Comparison of ENCODE assay signal across 18 cellular contexts in the genomic region with DNA sequence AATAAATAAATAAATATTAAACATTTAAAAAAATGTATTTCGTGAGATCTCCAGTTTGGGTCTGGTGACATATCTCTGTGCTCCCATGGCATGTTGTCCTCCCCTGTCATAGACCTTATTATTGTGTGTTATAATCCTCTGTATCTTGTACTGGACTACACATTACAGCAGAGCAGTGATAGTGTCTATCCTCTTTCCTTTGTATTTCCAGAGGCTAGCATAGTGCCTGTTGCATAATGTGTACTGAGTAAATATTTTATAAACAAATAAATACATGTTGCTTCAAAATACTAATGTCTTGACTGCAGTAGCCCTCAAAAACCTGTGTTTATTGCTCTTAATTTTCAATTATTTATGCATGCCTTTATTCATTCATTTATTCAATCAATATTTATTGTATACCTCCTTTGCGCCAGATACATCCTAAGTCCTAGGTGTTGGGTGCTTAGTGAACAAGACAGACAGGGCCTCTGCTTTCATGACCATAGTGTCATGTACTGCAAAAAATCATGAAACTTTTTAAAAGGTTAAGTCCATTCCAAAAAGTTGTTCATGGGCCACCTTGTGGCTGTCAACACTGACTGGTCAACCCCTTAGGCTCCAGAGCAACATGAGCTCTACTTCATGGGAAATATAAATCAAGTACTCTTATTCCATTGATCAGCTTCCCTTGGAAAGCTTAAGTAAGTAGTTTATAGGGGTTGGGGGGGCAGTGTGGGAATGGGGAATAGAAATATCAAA.
DNase-seq lines count a peak whose midpoint lies in the region; ATAC-seq and TF ChIP-seq lines count a peak whose summit lies in the region.
"Had no signal": no experiment of that assay in that cellular context is flagged by ENCODE, and none has a peak within 500 bp of the region (broad histone marks: within the 10 kb centered on the region; RNA-seq: fewer than 3 reads in every experiment).

No MANE protein-coding gene starts in this region.

- H3K27me3 ChIP-seq in adipocyte (replicated peaks; ENCODE audit: control insufficient read depth, insufficient read depth, low read length) (no peaks in the 10 kb centered on the region), tibial nerve (no peaks in the 10 kb centered on the region)
- H3K27me3 ChIP-seq: BLaER1 treated with 17β-estradiol and CSF1 and Interleukin-3, amounts not matched to agents 10 nM and 100 nM had no signal

- no peak for TF ChIP-seq CTCF in HEK293 (tag by site-specific recombination; IDR thresholded peaks at IDR 0.05)
- no peak for TF ChIP-seq CTCF in tibial nerve (IDR thresholded peaks at IDR 0.05)

- H3K4me3 ChIP-seq in HEK293 (ENCODE audit: low read depth, low read length) (no peak overlapping the region), adipocyte (ENCODE audit: low read length) (no peak overlapping the region), tibial nerve (no peak overlapping the region)
- H3K4me3 ChIP-seq: BLaER1 treated with 17β-estradiol and CSF1 and Interleukin-3, amounts not matched to agents 10 nM and 100 nM; GM12878; GM23248; HAP-1 had no signal

- H3K27ac ChIP-seq in HEK293 (ENCODE audit: extremely low read depth, low read depth, low read length): no peak overlapping the region
- H3K27ac ChIP-seq in tibial nerve: no peak overlapping the region
- H3K27ac ChIP-seq: BLaER1 treated with 17β-estradiol and CSF1 and Interleukin-3, amounts not matched to agents 10 nM and 100 nM; GM23248; HL-60 had no signal

- H3K36me3 ChIP-seq in HEK293 (ENCODE audit: control insufficient read depth in 2 of 2, insufficient read depth in 1 of 2, low read length in 2 of 2) (no peaks in the 10 kb centered on the region), adipocyte (ENCODE audit: control insufficient read depth, insufficient read depth, low read length, severe bottlenecking) (no peaks in the 10 kb centered on the region), tibial nerve (no peaks in the 10 kb centered on the region)
- H3K36me3 ChIP-seq: BLaER1 treated with 17β-estradiol and CSF1 and Interleukin-3, amounts not matched to agents 10 nM and 100 nM; HAP-1 had no signal

- no peaks in the 10 kb centered on the region for H3K9me3 ChIP-seq in HEK293 (ENCODE audit: control insufficient read depth, insufficient read depth, low read depth, low read length)
- H3K9me3 ChIP-seq in adipocyte (ENCODE audit: control insufficient read depth, low read length): peaks cover 2% of the 10 kb centered on the region
- peaks cover 0 to 8% (median 0%) of the 10 kb centered on the region in 4 donors for H3K9me3 ChIP-seq in tibial nerve
- H3K9me3 ChIP-seq: HAP-1 had no signal

- DNase-seq in adipocyte (ENCODE audit: low read depth) (no peak), left lobe of liver (ENCODE audit: low spot score) (no peak), tibial nerve (ENCODE audit: low spot score in 2 of 2) (no peak), SKM-1 (lab: John Stamatoyannopoulos, UW; ENCODE audit: unreplicated experiment) (no peak)
- no peak for DNase-seq in stimulated activated naive CD4-positive, alpha-beta T cell (lab: John Stamatoyannopoulos, UW)
- DNase-seq: Calu3; CD8-positive, alpha-beta T cell; DMS53; DND-41; EL; GM23248; HFFc6; IMR-90 had no signal

- H3K4me1 ChIP-seq in HEK293 (ENCODE audit: control insufficient read depth, insufficient read depth, low read length): no peaks in the 10 kb centered on the region
- H3K4me1 ChIP-seq in adipocyte (ENCODE audit: control insufficient read depth, insufficient read depth, low read length): peaks cover 30% of the 10 kb centered on the region
- H3K4me1 ChIP-seq in tibial nerve: peaks cover 0 to 6% (median 0%) of the 10 kb centered on the region in 4 donors
- H3K4me1 ChIP-seq: HAP-1 had no signal

- 96 to 98% methylated on average over 2 of the region's 2 CpGs for WGBS in tibial nerve, 2 donors

- CTCF ChIA-PET in HEK293 (lab: Yijun Ruan, JAX): no interaction called here

- TF ChIP-seq EP300 in tibial nerve (IDR thresholded peaks at IDR 0.05): no peak

- peak overlapping the region; percentile 78 for H3K9ac ChIP-seq in adipocyte (ENCODE audit: low read length)
- H3K9ac ChIP-seq: BLaER1 treated with 17β-estradiol and CSF1 and Interleukin-3, amounts not matched to agents 10 nM and 100 nM; GM23248 had no signal

- POLR2A ChIA-PET in HEK293 (lab: Yijun Ruan, JAX): no interaction called here

- no peak for TF ChIP-seq POLR2A in tibial nerve (IDR thresholded peaks at IDR 0.05)

- peak; percentile 86 for ATAC-seq in left lobe of liver
- ATAC-seq: CD8-positive, alpha-beta T cell; GM12878 had no signal

TF ChIP-seq in HEK293, 187 proteins besides CTCF, POLR2A, EP300 and RAD21:
- TF ChIP-seq, protein P1, sequence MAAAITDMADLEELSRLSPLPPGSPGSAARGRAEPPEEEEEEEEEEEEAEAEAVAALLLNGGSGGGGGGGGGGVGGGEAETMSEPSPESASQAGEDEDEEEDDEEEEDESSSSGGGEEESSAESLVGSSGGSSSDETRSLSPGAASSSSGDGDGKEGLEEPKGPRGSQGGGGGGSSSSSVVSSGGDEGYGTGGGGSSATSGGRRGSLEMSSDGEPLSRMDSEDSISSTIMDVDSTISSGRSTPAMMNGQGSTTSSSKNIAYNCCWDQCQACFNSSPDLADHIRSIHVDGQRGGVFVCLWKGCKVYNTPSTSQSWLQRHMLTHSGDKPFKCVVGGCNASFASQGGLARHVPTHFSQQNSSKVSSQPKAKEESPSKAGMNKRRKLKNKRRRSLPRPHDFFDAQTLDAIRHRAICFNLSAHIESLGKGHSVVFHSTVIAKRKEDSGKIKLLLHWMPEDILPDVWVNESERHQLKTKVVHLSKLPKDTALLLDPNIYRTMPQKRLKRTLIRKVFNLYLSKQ (tag by site-specific recombination; IDR thresholded peaks at IDR 0.05; ENCODE audit: borderline replicate concordance): no peak
- TF ChIP-seq ZBTB48 (tag by site-specific recombination; IDR thresholded peaks at IDR 0.05): no peak
- TF ChIP-seq GLIS2 (tag by site-specific recombination; IDR thresholded peaks at IDR 0.05): no peak
- no peak for TF ChIP-seq ZNF169 (tag by site-specific recombination; IDR thresholded peaks at IDR 0.05)
- TF ChIP-seq ZNF223 (tag by site-specific recombination; IDR thresholded peaks at IDR 0.05): no peak
- TF ChIP-seq ZNF394 (tag by site-specific recombination; IDR thresholded peaks at IDR 0.05; ENCODE audit: borderline replicate concordance): peak; percentile 3; the same call in 1 of the 2 replicates
- no peak for TF ChIP-seq GFI1B (tag by site-specific recombination; IDR thresholded peaks at IDR 0.05)
- TF ChIP-seq BCL11B (tag by site-specific recombination; IDR thresholded peaks at IDR 0.05; ENCODE audit: low read depth): no peak
